Comparison of ENCODE assay signal across 19 cellular contexts in genomic region chr18:33062834-33063364, GRCh38.
DNase-seq lines count a peak whose midpoint lies in the region; ATAC-seq, FAIRE-seq and TF ChIP-seq lines count a peak whose summit lies in the region.
"Had no signal": no experiment of that assay in that cellular context is flagged by ENCODE, and none has a peak within 500 bp of the region (broad histone marks: within the 10 kb centered on the region; RNA-seq: fewer than 3 reads in every experiment).

No MANE protein-coding gene starts in this region.

- H4K8ac ChIP-seq in trophoblast cell (ENCODE audit: low read depth, low read length), result no peak overlapping the region

- H3K4me1 ChIP-seq in right cardiac atrium (ENCODE audit: control insufficient read depth, insufficient read depth, low read length), result no peaks in the 10 kb centered on the region
- no peaks in the 10 kb centered on the region for H3K4me1 ChIP-seq in kidney (ENCODE audit: control insufficient read depth in 1 of 2, insufficient read depth in 1 of 2, low read depth in 1 of 2, low read length in 2 of 2)
- no peaks in the 10 kb centered on the region for H3K4me1 ChIP-seq in trophoblast cell (ENCODE audit: control insufficient read depth in 1 of 2, insufficient read depth in 2 of 2, low read length in 2 of 2)
- no peaks in the 10 kb centered on the region for H3K4me1 ChIP-seq in effector memory CD4-positive, alpha-beta T cell (ENCODE audit: control insufficient read depth, insufficient read depth, low read length, poor library complexity, severe bottlenecking)

- H3K9ac ChIP-seq in kidney (ENCODE audit: low read length in 2 of 2) (no peak overlapping the region), trophoblast cell (ENCODE audit: low read length) (no peak overlapping the region)

- intact Hi-C loops in right cardiac atrium (cut with DNase I), result no loop called here
- intact Hi-C loops in Right ventricle myocardium superior (cut with DNase I), result no loop called here
- intact Hi-C loops in kidney (cut with DNase I), result no loop called here

- no peaks in the 10 kb centered on the region for H3K27me3 ChIP-seq in right cardiac atrium (ENCODE audit: control insufficient read depth, insufficient read depth)
- H3K27me3 ChIP-seq in trophoblast cell (ENCODE audit: insufficient read depth, low read length), result no peaks in the 10 kb centered on the region
- no peaks in the 10 kb centered on the region for H3K27me3 ChIP-seq in effector memory CD4-positive, alpha-beta T cell (replicated peaks; ENCODE audit: control insufficient read depth, insufficient read depth, low read length, poor library complexity, severe bottlenecking)

- H3K9me3 ChIP-seq in right cardiac atrium (ENCODE audit: control insufficient read depth, low read length) (no peaks in the 10 kb centered on the region), kidney (ENCODE audit: control insufficient read depth in 1 of 2, low read length in 2 of 2) (no peaks in the 10 kb centered on the region), trophoblast cell (ENCODE audit: insufficient read depth, low read depth, low read length) (no peaks in the 10 kb centered on the region)
- no peaks in the 10 kb centered on the region for H3K9me3 ChIP-seq in effector memory CD4-positive, alpha-beta T cell (ENCODE audit: control insufficient read depth, low read length)

- H3K14ac ChIP-seq in trophoblast cell (ENCODE audit: low read length), result no peak overlapping the region

- no peak overlapping the region for H3K23ac ChIP-seq in trophoblast cell (ENCODE audit: low read length)

- H3K27ac ChIP-seq in right cardiac atrium (ENCODE audit: low read length) (no peak overlapping the region), kidney (ENCODE audit: low read depth in 2 of 2, low read length in 2 of 2) (no peak overlapping the region), trophoblast cell (ENCODE audit: low read depth, low read length) (no peak overlapping the region)
- H3K27ac ChIP-seq in effector memory CD4-positive, alpha-beta T cell (ENCODE audit: insufficient read depth, low read length, poor library complexity, severe bottlenecking), result no peak overlapping the region
- H3K27ac ChIP-seq: C4-2B had no signal

- H4K91ac ChIP-seq in trophoblast cell (ENCODE audit: low read depth, low read length), result no peak overlapping the region

- H3K4me3 ChIP-seq in right cardiac atrium (ENCODE audit: low read length) (no peak overlapping the region), kidney (ENCODE audit: low read length in 2 of 2) (no peak overlapping the region), trophoblast cell (ENCODE audit: low read depth, low read length) (peak overlapping the region; percentile 18)
- no peak overlapping the region for H3K4me3 ChIP-seq in effector memory CD4-positive, alpha-beta T cell (ENCODE audit: insufficient read depth, low read depth, low read length, poor library complexity, severe bottlenecking)
- H3K4me3 ChIP-seq: GM23338 had no signal

- H3K4me2 ChIP-seq in trophoblast cell (ENCODE audit: low read length), result no peak overlapping the region
- H3K4me2 ChIP-seq: GM23338 had no signal

- no peaks in the 10 kb centered on the region for H3K36me3 ChIP-seq in kidney (ENCODE audit: control insufficient read depth in 1 of 2, insufficient read depth in 2 of 2, low read length in 2 of 2)
- no peaks in the 10 kb centered on the region for H3K36me3 ChIP-seq in trophoblast cell (ENCODE audit: control insufficient read depth in 1 of 2, insufficient read depth in 2 of 2, low read length in 2 of 2)
- H3K36me3 ChIP-seq in effector memory CD4-positive, alpha-beta T cell (ENCODE audit: control insufficient read depth, insufficient read depth, low read length), result no peaks in the 10 kb centered on the region

- TF ChIP-seq CTCF in kidney (IDR thresholded peaks at IDR 0.05; ENCODE audit: borderline replicate concordance, extremely low read depth, insufficient read depth), result no peak

- DNase-seq in right cardiac atrium (peak in 2 of 3 donors; percentile 18 to 33), Right ventricle myocardium superior (no peak), kidney (peak; percentile 51), trophoblast cell (no peak), CD1c-positive myeloid dendritic cell (ENCODE audit: extremely low spot score) (no peak)
- DNase-seq in stimulated activated CD8-positive, alpha-beta memory T cell treated with anti-CD3 and anti-CD28 coated beads, Interleukin-4, amount 100 ng/mL, for 48 hours, result no peak
- DNase-seq in effector memory CD4-positive, alpha-beta T cell, result no peak
- DNase-seq: ACHN; CD8-positive, alpha-beta T cell; COR-L47; DMS79 treated with DMSO at 0.1 percent for 48 hours; EL; H9 had no signal

- no peak overlapping the region for H3K4ac ChIP-seq in trophoblast cell (ENCODE audit: low read depth, low read length)

- H2AK5ac ChIP-seq in trophoblast cell (ENCODE audit: low read length), result no peak overlapping the region

- H3K18ac ChIP-seq in trophoblast cell (ENCODE audit: low read length), result no peak overlapping the region

- H2BK12ac ChIP-seq in trophoblast cell (ENCODE audit: low read length), result no peak overlapping the region

- no peak overlapping the region for H4K12ac ChIP-seq in trophoblast cell (ENCODE audit: low read depth, low read length)

- no peak overlapping the region for H2BK120ac ChIP-seq in trophoblast cell (ENCODE audit: insufficient read depth, low read length, poor library complexity)

- FAIRE-seq in kidney (lab: Jason Lieb, UNC), result no peak
- FAIRE-seq: G401.6, GM12891, HepG2, HTR-8/SVneo had no signal

- H2AFZ ChIP-seq in trophoblast cell (ENCODE audit: insufficient read depth, low read length, poor library complexity), result no peak overlapping the region
- H2AFZ ChIP-seq: GM23338 had no signal

- 86% methylated on average over 6 of the region's 6 CpGs for WGBS in right cardiac atrium
- WGBS in trophoblast cell (ENCODE audit: extremely low coverage, insufficient coverage, insufficient read length), result no CpG with 5 or more reads among the region's 6 CpGs

- ATAC-seq in right cardiac atrium (no peak), Right ventricle myocardium superior (ENCODE audit: poor library complexity) (no peak)
- ATAC-seq: CD8-positive, alpha-beta T cell; GM23338; HepG2 had no signal

- no peak overlapping the region for H2BK5ac ChIP-seq in trophoblast cell (ENCODE audit: low read depth, low read length, poor library complexity)

- H3K79me2 ChIP-seq in trophoblast cell (ENCODE audit: control insufficient read depth, insufficient read depth, low read length, poor library complexity), result no peaks in the 10 kb centered on the region

- no peaks in the 10 kb centered on the region for H3K79me1 ChIP-seq in trophoblast cell (ENCODE audit: low read length)

Comparison
In these comparisons a context has a peak if more than half of its experiments do, and no peak if none do; other contexts are left out.
1. DNase-seq: peak in right cardiac atrium (2 of 3) and kidney (single experiment); none in Right ventricle myocardium superior (single experiment), trophoblast cell (0 of 2), CD1c-positive myeloid dendritic cell (single experiment), stimulated activated CD8-positive, alpha-beta memory T cell treated with anti-CD3 and anti-CD28 coated beads, Interleukin-4, amount 100 ng/mL, for 48 hours (single experiment) and effector memory CD4-positive, alpha-beta T cell (0 of 3).